18 cellular contexts compared by ENCODE assay signal in the genomic region with DNA sequence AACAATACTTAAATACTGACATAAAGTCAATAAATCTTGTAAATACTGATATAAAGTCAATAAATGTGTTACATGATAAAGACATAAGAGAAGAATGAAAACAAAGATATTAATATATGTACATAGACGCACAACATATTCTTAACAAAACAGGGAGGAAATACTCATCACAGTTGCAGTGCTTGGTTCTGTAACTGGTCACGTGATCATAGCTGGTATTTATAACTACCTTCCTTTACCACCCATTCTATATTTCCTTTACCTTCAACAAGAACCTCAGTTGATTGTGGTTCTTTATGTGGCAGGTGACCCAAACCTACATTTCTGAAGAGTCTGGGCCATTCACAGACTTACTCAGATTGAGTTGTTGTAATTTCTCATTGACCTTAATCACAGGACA.
"Had no signal": no experiment of that assay in that cellular context is flagged by ENCODE, and none has a peak within 500 bp of the region (broad histone marks: within the 10 kb centered on the region; RNA-seq: fewer than 3 reads in every experiment).

No MANE protein-coding gene starts in this region.

- H3K9me3 ChIP-seq: SK-N-SH had no signal

- H3K9ac ChIP-seq: SK-N-SH had no signal

- H3K27ac ChIP-seq: RWPE1 had no signal

- ATAC-seq: Panc1, PC-3 had no signal

- H3K4me2 ChIP-seq: SK-N-SH had no signal

- H3K9me2 ChIP-seq: SK-N-SH had no signal

- DNase-seq: KBM-7, MV-4-11, NCI-H1048, NCI-H1105, NCI-H1417, NCI-H1436 treated with DMSO at 0.1 percent for 48 hours, NCI-H1694, NCI-H187 treated with DMSO at 0.1 percent for 48 hours, NCI-H2081, NCI-H2107, NCI-H2227 treated with DMSO at 0.1 percent for 48 hours, NCI-H526 treated with DMSO at 0.1 percent for 48 hours, NCI-H774, PC-3, SHP77, SK-N-SH had no signal
